Comparison of ENCODE assay signal across 10 cellular contexts in the genomic region with DNA sequence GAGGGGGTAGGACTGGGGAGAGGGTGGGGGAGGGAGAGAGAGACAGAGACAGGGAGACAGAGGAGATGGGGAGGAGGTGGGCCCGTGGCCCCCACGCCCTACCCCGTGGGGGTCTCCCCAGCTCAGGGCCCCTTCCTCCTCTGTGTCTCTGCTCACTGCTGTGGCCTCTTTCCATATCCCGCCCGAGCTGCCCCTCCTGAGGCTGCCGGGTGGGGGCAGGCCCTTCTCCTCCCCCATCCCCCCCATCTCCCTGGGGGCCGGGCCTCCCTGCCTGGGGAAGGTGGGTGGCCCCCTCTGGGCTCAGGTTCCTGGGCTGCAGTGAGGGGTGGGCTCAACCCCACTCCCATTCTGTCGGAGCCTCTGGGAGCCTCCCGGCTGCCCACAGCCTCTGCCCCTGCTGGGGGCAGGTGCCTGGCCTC. TPM values are rescaled to one million over a fixed set of nuclear protein-coding genes. Genes with fewer than 3 reads are reported as not detected.
DNase-seq lines count a peak whose midpoint lies in the region; ATAC-seq, FAIRE-seq and TF ChIP-seq lines count a peak whose summit lies in the region.
"Had no signal": no experiment of that assay in that cellular context is flagged by ENCODE, and none has a peak within 500 bp of the region (broad histone marks: within the 10 kb centered on the region; RNA-seq: fewer than 3 reads in every experiment).

No MANE protein-coding gene starts in this region.

- FAIRE-seq in GM12892 (lab: Jason Lieb, UNC) = no peak

- TF ChIP-seq CTCF in MM.1S (IDR thresholded peaks at IDR 0.05; ENCODE audit: low read length) (no peak), left lung (IDR thresholded peaks at IDR 0.05) (no peak), endothelial cell (IDR thresholded peaks at IDR 0.05; ENCODE audit: unreplicated experiment) (no peak)

- peak overlapping the region; percentile 67 for H3K4me3 ChIP-seq in MM.1S (ENCODE audit: low read length)
- H3K4me3 ChIP-seq in left lung = peak overlapping the region in 1 of 2 donors; percentile 28

- H3K27ac Mint-ChIP-seq in endothelial cell (ENCODE audit: unreplicated experiment) = no peak overlapping the region

- no peaks in the 10 kb centered on the region for H4K20me1 ChIP-seq in MM.1S (ENCODE audit: insufficient read depth, low read length)

- H3K36me3 ChIP-seq in MM.1S (replicated peaks; ENCODE audit: insufficient read depth, low read length) = no peaks in the 10 kb centered on the region
- H3K36me3 ChIP-seq in left lung = no peaks in the 10 kb centered on the region

- H3K27me3 ChIP-seq in MM.1S (replicated peaks; ENCODE audit: insufficient read depth, low read length) (peaks cover 3% of the 10 kb centered on the region; the same call in 1 of the 2 replicates), left lung (peaks cover 8 to 57% of the 10 kb centered on the region in 2 donors)

- H3K4me1 ChIP-seq in MM.1S (ENCODE audit: low read length) (peaks cover 20% of the 10 kb centered on the region), left lung (peaks cover 5 to 25% of the 10 kb centered on the region in 2 donors)

- H3K9me3 ChIP-seq in MM.1S (replicated peaks; ENCODE audit: insufficient read depth, low read length) = no peaks in the 10 kb centered on the region
- no peaks in the 10 kb centered on the region for H3K9me3 ChIP-seq in left lung
- H3K9me3 ChIP-seq: SK-N-SH had no signal

- H3K9ac ChIP-seq in MM.1S (ENCODE audit: low read length) = peak overlapping the region; percentile 89
- H3K9ac ChIP-seq: SK-N-SH had no signal

- H3K36me3 Mint-ChIP-seq in endothelial cell (ENCODE audit: low read depth, unreplicated experiment) = peaks cover 6% of the 10 kb centered on the region

- H3K4me2 ChIP-seq in MM.1S (ENCODE audit: low read depth, low read length) = peak overlapping the region; percentile 83
- H3K4me2 ChIP-seq: SK-N-SH had no signal

- H3K4me1 Mint-ChIP-seq in endothelial cell (ENCODE audit: unreplicated experiment) = no peaks in the 10 kb centered on the region

- H3K27me3 Mint-ChIP-seq in endothelial cell (ENCODE audit: unreplicated experiment) = peaks cover 7% of the 10 kb centered on the region

- no peak overlapping the region for H3K4me3 Mint-ChIP-seq in endothelial cell (ENCODE audit: unreplicated experiment)

- H2AFZ ChIP-seq in MM.1S (ENCODE audit: low read length) = peak overlapping the region; percentile 39; the same call in 1 of the 2 replicates

- peak overlapping the region; percentile 95 for H3K27ac ChIP-seq in MM.1S (ENCODE audit: low read length)
- H3K27ac ChIP-seq in left lung = peak overlapping the region; percentile 28 to 85

- H3F3A ChIP-seq in MM.1S (ENCODE audit: insufficient read depth, low read length) = peaks cover 17% of the 10 kb centered on the region

- TF ChIP-seq POLR2A in GM12892 (IDR thresholded peaks at IDR 0.05; ENCODE audit: low read depth, low read length) = no peak

- peaks cover 16% of the 10 kb centered on the region for H3K79me2 ChIP-seq in MM.1S (ENCODE audit: low read length)

- intact Hi-C loops in left lung (cut with DNase I) = no loop called here

- ATAC-seq in left lung = no peak

- peak; percentile 58 for DNase-seq in stimulated activated CD4-positive, alpha-beta T cell treated with anti-CD3 and anti-CD28 coated beads, Interleukin-15, amount 100 ng/mL, for 24 hours
- DNase-seq in stimulated activated CD4-positive, alpha-beta T cell treated with anti-CD3 and anti-CD28 coated beads, Interleukin-4, amount 100 ng/mL, for 24 hours = no peak
- no peak for DNase-seq in MM.1S
- peak in 1 of 2 donors; percentile 68 for DNase-seq in left lung
- no peak for DNase-seq in epidermal melanocyte (ENCODE audit: insufficient read length, low spot score)
- no peak for DNase-seq in DMS 273 (lab: John Stamatoyannopoulos, UW; ENCODE audit: unreplicated experiment)
- DNase-seq in endothelial cell (ENCODE audit: low spot score) = no peak
- no peak for DNase-seq in GM12892 (ENCODE audit: insufficient read length)

- H3K9me2 ChIP-seq in MM.1S (replicated peaks; ENCODE audit: insufficient read depth, low read length) = no peaks in the 10 kb centered on the region
- H3K9me2 ChIP-seq: SK-N-SH had no signal

- H3K9me3 Mint-ChIP-seq in endothelial cell (ENCODE audit: unreplicated experiment) = peaks cover under 1% of the 10 kb centered on the region

RNA-seq across cellular contexts. Expression of gene PDCD1, which starts 0.3 kb away (rescaled TPM):
- total RNA-seq in left lung (1 to 10 TPM; 1.1 TPM), endothelial cell (ENCODE audit: unreplicated experiment) (not detected)
- polyA plus RNA-seq in GM12892 (2012; ENCODE audit: missing spikeins) = 1.0 TPM
- total RNA-seq: Daoy had no signal
- polyA plus RNA-seq: SK-N-SH had no signal

RNA-seq across cellular contexts. Expression of gene RTP5, which starts 10.5 kb away (rescaled TPM):
- under 1 TPM in 1 of 2 donors, not detected in 1; 0.10 TPM for total RNA-seq in left lung
- not detected for total RNA-seq in endothelial cell (ENCODE audit: unreplicated experiment)
- polyA plus RNA-seq in GM12892 (2012; ENCODE audit: missing spikeins) = not detected
- total RNA-seq: Daoy had no signal
- polyA plus RNA-seq: SK-N-SH had no signal

RNA-seq across cellular contexts. Expression of gene NEU4, which starts 50.0 kb away (rescaled TPM):
- total RNA-seq in left lung (under 1 TPM in 1 of 2 donors, not detected in 1; 0.24 TPM), endothelial cell (ENCODE audit: unreplicated experiment) (0.33 TPM)
- 0.19 TPM for polyA plus RNA-seq in GM12892 (2012; ENCODE audit: missing spikeins)
- total RNA-seq: Daoy had no signal
